9 cellular contexts compared by ENCODE assay signal in genomic region chr4:113869743-113870375, GRCh38.
DNase-seq lines count a peak whose midpoint lies in the region; ATAC-seq and TF ChIP-seq lines count a peak whose summit lies in the region.
"Had no signal": no experiment of that assay in that cellular context is flagged by ENCODE, and none has a peak within 500 bp of the region (broad histone marks: within the 10 kb centered on the region; RNA-seq: fewer than 3 reads in every experiment).

No MANE protein-coding gene starts in this region.

- DNase-seq in RWPE1 (ENCODE audit: low spot score) (peak; percentile 14), upper lobe of right lung (no peak), NCI-H2171 treated with DMSO at 0.1 percent for 48 hours (lab: John Stamatoyannopoulos, UW) (no peak), T-helper 9 cell (no peak)
- DNase-seq in effector memory CD4-positive, alpha-beta T cell: no peak

- intact Hi-C loops in upper lobe of right lung (cut with DNase I): no loop called here

- no peak for TF ChIP-seq CTCF in RWPE1 (conservative IDR thresholded peaks at IDR 0.05; ENCODE audit: low read depth)
- no peak for TF ChIP-seq CTCF in upper lobe of right lung (IDR thresholded peaks at IDR 0.05)

- no peaks in the 10 kb centered on the region for H3K36me3 ChIP-seq in upper lobe of right lung
- H3K36me3 ChIP-seq in effector memory CD4-positive, alpha-beta T cell (ENCODE audit: control insufficient read depth, insufficient read depth, low read length): no peaks in the 10 kb centered on the region

- CTCF ChIA-PET in RWPE1 (lab: Yijun Ruan, JAX): no interaction called here

- no peak overlapping the region for H3K4me3 ChIP-seq in upper lobe of right lung
- no peak overlapping the region for H3K4me3 ChIP-seq in effector memory CD4-positive, alpha-beta T cell (ENCODE audit: insufficient read depth, low read depth, low read length, poor library complexity, severe bottlenecking)

- no peaks in the 10 kb centered on the region for H3K27me3 ChIP-seq in upper lobe of right lung
- H3K27me3 ChIP-seq in effector memory CD4-positive, alpha-beta T cell (replicated peaks; ENCODE audit: control insufficient read depth, insufficient read depth, low read length, poor library complexity, severe bottlenecking): no peaks in the 10 kb centered on the region

- H3K9me3 ChIP-seq in upper lobe of right lung: no peaks in the 10 kb centered on the region
- H3K9me3 ChIP-seq in effector memory CD4-positive, alpha-beta T cell (ENCODE audit: control insufficient read depth, low read length): no peaks in the 10 kb centered on the region

- no peaks in the 10 kb centered on the region for H3K4me1 ChIP-seq in upper lobe of right lung
- H3K4me1 ChIP-seq in effector memory CD4-positive, alpha-beta T cell (ENCODE audit: control insufficient read depth, insufficient read depth, low read length, poor library complexity, severe bottlenecking): no peaks in the 10 kb centered on the region

- H3K27ac ChIP-seq in RWPE1 (no peak overlapping the region), upper lobe of right lung (no peak overlapping the region)
- H3K27ac ChIP-seq in effector memory CD4-positive, alpha-beta T cell (ENCODE audit: insufficient read depth, low read length, poor library complexity, severe bottlenecking): no peak overlapping the region
- H3K27ac ChIP-seq: HL-60 had no signal

- peak; percentile 94 for ATAC-seq in GM18502 (IDR thresholded peaks at IDR 0.05; ENCODE audit: poor library complexity, unreplicated experiment)
- ATAC-seq in HG02610 (IDR thresholded peaks at IDR 0.05; ENCODE audit: unreplicated experiment): peak; percentile 97
- peak; percentile 81 for ATAC-seq in esophagus mucosa
- no peak for ATAC-seq in upper lobe of right lung

- POLR2A ChIA-PET in RWPE1 (lab: Yijun Ruan, JAX; ENCODE audit: low non-redundant PET): no interaction called here
